In genomic region chr1:26838474-26839338, GRCh38 we compare ENCODE assay signal across 1 cellular context.
A peak's percentile ranks its signal among the peaks of the same experiment; 100 is the strongest.
TF ChIP-seq lines count a peak whose summit lies in the region.

No MANE protein-coding gene starts in this region.

TF ChIP-seq in HepG2, 621 proteins besides CTCF, POLR2A, EP300 and RAD21 (continued from another document and continues in another):
- TF ChIP-seq GMEB1 (CRISPR knock-in tag; IDR thresholded peaks at IDR 0.05; ENCODE audit: borderline replicate concordance) (no peak), NR2F1 (CRISPR knock-in tag; IDR thresholded peaks at IDR 0.05) (peak; percentile 57 to 74; a peak in 3 of 4 replicates), ZNF580 (CRISPR knock-in tag; IDR thresholded peaks at IDR 0.05; ENCODE audit: borderline replicate concordance, low read depth) (no peak; the same call in 1 of the 2 replicates), HDAC2 (CRISPR knock-in tag; IDR thresholded peaks at IDR 0.05) (peak; percentile 80), ARNT2 (CRISPR knock-in tag; IDR thresholded peaks at IDR 0.05; ENCODE audit: low read depth) (no peak), ZBTB25 (CRISPR knock-in tag; IDR thresholded peaks at IDR 0.05) (0 out of 2 replicates have a peak, but pooled peaks have one; percentile 45), FOSL2 (CRISPR knock-in tag; IDR thresholded peaks at IDR 0.05) (peak; percentile 51), NR2F2 (IDR thresholded peaks at IDR 0.05; ENCODE audit: borderline replicate concordance, low read depth) (peak; percentile 31; the same call in 1 of the 2 replicates), TFE3 (CRISPR knock-in tag; IDR thresholded peaks at IDR 0.05) (peak; percentile 43; the same call in 1 of the 2 replicates), ZNF530 (CRISPR knock-in tag; IDR thresholded peaks at IDR 0.05; ENCODE audit: low read depth) (no peak), ZNF646 (CRISPR knock-in tag; IDR thresholded peaks at IDR 0.05) (no peak), SP5 (CRISPR knock-in tag; IDR thresholded peaks at IDR 0.05; ENCODE audit: borderline replicate concordance, low read depth) (peak; percentile 94), MTERF4 (CRISPR knock-in tag; IDR thresholded peaks at IDR 0.05) (no peak), CHCHD3 (CRISPR knock-in tag; IDR thresholded peaks at IDR 0.05) (no peak), HNRNPL (IDR thresholded peaks at IDR 0.05; ENCODE audit: low read depth, low read length) (0 out of 2 replicates have a peak, but pooled peaks have one; percentile 65), HNF4A (CRISPR knock-in tag; IDR thresholded peaks at IDR 0.05) (peak; percentile 82), ZNF253 (CRISPR knock-in tag; IDR thresholded peaks at IDR 0.05; ENCODE audit: borderline replicate concordance) (no peak), MYNN (CRISPR knock-in tag; IDR thresholded peaks at IDR 0.05; ENCODE audit: low read depth) (no peak), PITX1 (CRISPR knock-in tag; IDR thresholded peaks at IDR 0.05) (peak; percentile 64), AHR (CRISPR knock-in tag; IDR thresholded peaks at IDR 0.05) (no peak), MED13 (CRISPR knock-in tag; IDR thresholded peaks at IDR 0.05) (no peak), HNF4G (IDR thresholded peaks at IDR 0.05; ENCODE audit: borderline replicate concordance, low read depth, low read length) (peak; percentile 30; the same call in 1 of the 2 replicates), HNF4G (CRISPR knock-in tag; IDR thresholded peaks at IDR 0.05; ENCODE audit: borderline replicate concordance, low read depth) (peak; percentile 46; the same call in 1 of the 2 replicates), PHF8 (CRISPR knock-in tag; IDR thresholded peaks at IDR 0.05) (peak; percentile 66), FOXK1 (CRISPR knock-in tag; IDR thresholded peaks at IDR 0.05; ENCODE audit: borderline replicate concordance, low read depth) (peak; percentile 46; the same call in 1 of the 2 replicates), ZNF556 (CRISPR knock-in tag; IDR thresholded peaks at IDR 0.05; ENCODE audit: borderline replicate concordance) (peak; percentile 24; the same call in 1 of the 2 replicates), IRF2 (CRISPR knock-in tag; IDR thresholded peaks at IDR 0.05) (peak; percentile 69), ZNF281 (CRISPR knock-in tag; IDR thresholded peaks at IDR 0.05; ENCODE audit: borderline replicate concordance) (peak; percentile 39; the same call in 1 of the 2 replicates), ZNF878 (CRISPR knock-in tag; IDR thresholded peaks at IDR 0.05) (no peak)
- TF ChIP-seq, protein P1, sequence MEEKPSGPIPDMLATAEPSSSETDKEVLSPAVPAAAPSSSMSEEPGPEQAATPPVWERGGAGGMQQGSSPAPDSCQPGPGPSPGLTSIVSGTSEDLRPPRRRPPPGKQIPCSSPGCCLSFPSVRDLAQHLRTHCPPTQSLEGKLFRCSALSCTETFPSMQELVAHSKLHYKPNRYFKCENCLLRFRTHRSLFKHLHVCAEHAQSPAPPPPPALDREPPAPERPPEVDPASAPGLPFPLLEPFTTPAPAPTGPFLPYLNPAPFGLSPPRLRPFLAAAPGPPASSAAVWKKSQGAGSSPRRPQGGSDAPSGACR (CRISPR knock-in tag; IDR thresholded peaks at IDR 0.05): no peak
- TF ChIP-seq, protein P2, sequence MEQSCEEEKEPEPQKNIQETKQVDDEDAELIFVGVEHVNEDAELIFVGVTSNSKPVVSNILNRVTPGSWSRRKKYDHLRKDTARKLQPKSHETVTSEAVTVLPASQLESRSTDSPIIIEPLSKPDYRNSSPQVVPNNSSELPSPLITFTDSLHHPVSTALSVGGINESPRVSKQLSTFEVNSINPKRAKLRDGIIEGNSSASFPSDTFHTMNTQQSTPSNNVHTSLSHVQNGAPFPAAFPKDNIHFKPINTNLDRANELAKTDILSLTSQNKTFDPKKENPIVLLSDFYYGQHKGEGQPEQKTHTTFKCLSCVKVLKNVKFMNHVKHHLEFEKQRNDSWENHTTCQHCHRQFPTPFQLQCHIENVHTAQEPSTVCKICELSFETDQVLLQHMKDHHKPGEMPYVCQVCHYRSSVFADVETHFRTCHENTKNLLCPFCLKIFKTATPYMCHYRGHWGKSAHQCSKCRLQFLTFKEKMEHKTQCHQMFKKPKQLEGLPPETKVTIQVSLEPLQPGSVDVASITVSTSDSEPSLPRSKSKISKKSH (CRISPR knock-in tag; IDR thresholded peaks at IDR 0.05; ENCODE audit: borderline replicate concordance): no peak
- TF ChIP-seq, protein P3, sequence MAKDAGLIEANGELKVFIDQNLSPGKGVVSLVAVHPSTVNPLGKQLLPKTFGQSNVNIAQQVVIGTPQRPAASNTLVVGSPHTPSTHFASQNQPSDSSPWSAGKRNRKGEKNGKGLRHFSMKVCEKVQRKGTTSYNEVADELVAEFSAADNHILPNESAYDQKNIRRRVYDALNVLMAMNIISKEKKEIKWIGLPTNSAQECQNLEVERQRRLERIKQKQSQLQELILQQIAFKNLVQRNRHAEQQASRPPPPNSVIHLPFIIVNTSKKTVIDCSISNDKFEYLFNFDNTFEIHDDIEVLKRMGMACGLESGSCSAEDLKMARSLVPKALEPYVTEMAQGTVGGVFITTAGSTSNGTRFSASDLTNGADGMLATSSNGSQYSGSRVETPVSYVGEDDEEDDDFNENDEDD (CRISPR knock-in tag; IDR thresholded peaks at IDR 0.05; ENCODE audit: borderline replicate concordance): 0 out of 2 replicates have a peak, but pooled peaks have one; percentile 51
- TF ChIP-seq, protein P4, sequence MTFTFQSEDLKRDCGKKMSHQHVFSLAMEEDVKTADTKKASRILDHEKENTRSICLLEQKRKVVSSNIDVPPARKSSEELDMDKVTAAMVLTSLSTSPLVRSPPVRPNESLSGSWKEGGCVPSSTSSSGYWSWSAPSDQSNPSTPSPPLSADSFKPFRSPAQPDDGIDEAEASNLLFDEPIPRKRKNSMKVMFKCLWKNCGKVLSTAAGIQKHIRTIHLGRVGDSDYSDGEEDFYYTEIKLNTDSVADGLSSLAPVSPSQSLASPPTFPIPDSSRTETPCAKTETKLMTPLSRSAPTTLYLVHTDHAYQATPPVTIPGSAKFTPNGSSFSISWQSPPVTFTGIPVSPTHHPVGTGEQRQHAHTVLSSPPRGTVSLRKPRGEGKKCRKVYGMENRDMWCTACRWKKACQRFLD (CRISPR knock-in tag; IDR thresholded peaks at IDR 0.05; ENCODE audit: borderline replicate concordance): no peak
- TF ChIP-seq, protein P5, sequence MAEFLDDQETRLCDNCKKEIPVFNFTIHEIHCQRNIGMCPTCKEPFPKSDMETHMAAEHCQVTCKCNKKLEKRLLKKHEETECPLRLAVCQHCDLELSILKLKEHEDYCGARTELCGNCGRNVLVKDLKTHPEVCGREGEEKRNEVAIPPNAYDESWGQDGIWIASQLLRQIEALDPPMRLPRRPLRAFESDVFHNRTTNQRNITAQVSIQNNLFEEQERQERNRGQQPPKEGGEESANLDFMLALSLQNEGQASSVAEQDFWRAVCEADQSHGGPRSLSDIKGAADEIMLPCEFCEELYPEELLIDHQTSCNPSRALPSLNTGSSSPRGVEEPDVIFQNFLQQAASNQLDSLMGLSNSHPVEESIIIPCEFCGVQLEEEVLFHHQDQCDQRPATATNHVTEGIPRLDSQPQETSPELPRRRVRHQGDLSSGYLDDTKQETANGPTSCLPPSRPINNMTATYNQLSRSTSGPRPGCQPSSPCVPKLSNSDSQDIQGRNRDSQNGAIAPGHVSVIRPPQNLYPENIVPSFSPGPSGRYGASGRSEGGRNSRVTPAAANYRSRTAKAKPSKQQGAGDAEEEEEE (CRISPR knock-in tag; IDR thresholded peaks at IDR 0.05; ENCODE audit: borderline replicate concordance): no peak
